ENCODE assay signal across 1 cellular context in genomic region chr14:69132513-69133181, GRCh38.
TF ChIP-seq lines count a peak whose summit lies in the region.

No MANE protein-coding gene starts in this region.

TF ChIP-seq in IMR-90, 13 proteins besides CTCF, POLR2A, EP300 and RAD21:
- TF ChIP-seq BHLHE40 (IDR thresholded peaks at IDR 0.05; ENCODE audit: low read depth, low read length) (no peak), FOS (IDR thresholded peaks at IDR 0.05; ENCODE audit: low read depth, low read length) (no peak), MXI1 (IDR thresholded peaks at IDR 0.05; ENCODE audit: borderline replicate concordance, low read depth, low read length) (no peak), CEBPB (IDR thresholded peaks at IDR 0.05; ENCODE audit: low read depth, low read length) (no peak), NFE2L2 (IDR thresholded peaks at IDR 0.05; ENCODE audit: low read depth, low read length) (no peak)
